In genomic region chr21:46347203-46347550, GRCh38 we compare ENCODE assay signal across 23 cellular contexts. TPM values are rescaled to one million over a fixed set of nuclear protein-coding genes. Genes with fewer than 3 reads are reported as not detected.
DNase-seq lines count a peak whose midpoint lies in the region; ATAC-seq and TF ChIP-seq lines count a peak whose summit lies in the region.
"Had no signal": no experiment of that assay in that cellular context is flagged by ENCODE, and none has a peak within 500 bp of the region (broad histone marks: within the 10 kb centered on the region; RNA-seq: fewer than 3 reads in every experiment).

No MANE protein-coding gene starts in this region.

- TF ChIP-seq CTCF in SK-N-SH (IDR thresholded peaks at IDR 0.05) (no peak), endothelial cell (IDR thresholded peaks at IDR 0.05; ENCODE audit: unreplicated experiment) (no peak)

- H3K4me3 Mint-ChIP-seq in endothelial cell (ENCODE audit: unreplicated experiment) = peak overlapping the region; percentile 51
- H3K4me3 Mint-ChIP-seq: B cell; CD8-positive, alpha-beta T cell had no signal

- no peak overlapping the region for H2AFZ ChIP-seq in SK-N-SH (ENCODE audit: low read depth)
- H2AFZ ChIP-seq: PC-9 had no signal

- ATAC-seq in SK-N-SH treated with all-trans-retinoic acid at 6 μM for 48 hours (no peak), HG03135 (IDR thresholded peaks at IDR 0.05; ENCODE audit: unreplicated experiment) (no peak), GM21381 (IDR thresholded peaks at IDR 0.05; ENCODE audit: unreplicated experiment) (no peak)
- ATAC-seq: CD8-positive, alpha-beta T cell; GM12878 had no signal

- H3K9ac ChIP-seq in SK-N-SH = no peak overlapping the region
- peak overlapping the region; percentile 20 to 69 (median 25) for H3K9ac ChIP-seq in skeletal muscle tissue (ENCODE audit: low read depth in 1 of 3, low read length in 3 of 3)
- H3K9ac ChIP-seq: KMS-11 had no signal

- H3K27ac Mint-ChIP-seq in endothelial cell (ENCODE audit: unreplicated experiment) = no peak overlapping the region
- H3K27ac Mint-ChIP-seq: CD8-positive, alpha-beta T cell had no signal

- H3F3A ChIP-seq in SK-N-SH (replicated peaks; ENCODE audit: insufficient read depth) = no peaks in the 10 kb centered on the region

- H3K27me3 Mint-ChIP-seq in endothelial cell (ENCODE audit: unreplicated experiment) = peaks cover 4% of the 10 kb centered on the region
- H3K27me3 Mint-ChIP-seq: B cell, IgD-negative memory B cell had no signal

- peaks cover 40% of the 10 kb centered on the region for H3K36me3 Mint-ChIP-seq in endothelial cell (ENCODE audit: low read depth, unreplicated experiment)

- DNase-seq in SK-N-SH (peak; percentile 73), SJSA1 (ENCODE audit: low read depth in 1 of 2, low spot score in 2 of 2) (peak; percentile 66 to 72), endothelial cell (ENCODE audit: low spot score) (no peak)
- DNase-seq: Caco-2; CD8-positive, alpha-beta T cell; NCI-H1048; NCI-H1417; NCI-H1694; NCI-H2029 treated with DMSO at 0.1 percent for 48 hours; NCI-H2227 treated with DMSO at 0.1 percent for 48 hours; NCI-H526 treated with DMSO at 0.1 percent for 48 hours; PC-9 had no signal

- H3K4me1 Mint-ChIP-seq in endothelial cell (ENCODE audit: unreplicated experiment) = no peaks in the 10 kb centered on the region
- H3K4me1 Mint-ChIP-seq: B cell had no signal

- POLR2A ChIA-PET in SK-N-SH (lab: Yijun Ruan, JAX) = interaction anchor here (0.6 kb wide), 1 partner anchor 374 kb away, joined by 3 read pairs; no protein-coding TSS in a partner anchor

- H3K27me3 ChIP-seq in SK-N-SH (ENCODE audit: insufficient read depth) = no peaks in the 10 kb centered on the region
- H3K27me3 ChIP-seq in SJSA1 (replicated peaks) = no peaks in the 10 kb centered on the region
- H3K27me3 ChIP-seq in skeletal muscle tissue (ENCODE audit: control insufficient read depth in 3 of 3, insufficient read depth in 3 of 3, low read length in 3 of 3) = no peaks in the 10 kb centered on the region

- no peaks in the 10 kb centered on the region for H3K9me3 Mint-ChIP-seq in endothelial cell (ENCODE audit: unreplicated experiment)
- H3K9me3 Mint-ChIP-seq: CD8-positive, alpha-beta T cell; IgD-negative memory B cell had no signal

- TF ChIP-seq EP300 in SK-N-SH (IDR thresholded peaks at IDR 0.05; ENCODE audit: borderline replicate concordance in 1 of 2, low read depth in 1 of 2, low read length in 1 of 2) = no peak

- WGBS in SK-N-SH (ENCODE audit: low lambda C conversion rate) = 61% methylated on average over 7 of the region's 10 CpGs

- H4K20me1 ChIP-seq in SK-N-SH (ENCODE audit: insufficient read depth) = no peaks in the 10 kb centered on the region

- H3K36me3 ChIP-seq in SK-N-SH (replicated peaks in 1 of 2; ENCODE audit: control insufficient read depth in 1 of 2, insufficient read depth in 2 of 2, low read length in 1 of 2) = peaks cover 26 to 46% of the 10 kb centered on the region in 2 experiments
- H3K36me3 ChIP-seq in SJSA1 = peaks cover 86% of the 10 kb centered on the region
- peaks cover 49 to 54% (median 53%) of the 10 kb centered on the region in 3 donors for H3K36me3 ChIP-seq in skeletal muscle tissue (ENCODE audit: control insufficient read depth in 3 of 3, insufficient read depth in 3 of 3, low read length in 3 of 3)

- H3K4me3 ChIP-seq in SK-N-SH (ENCODE audit: low read depth in 2 of 2, low read length in 1 of 2) (no peak overlapping the region), SJSA1 (no peak overlapping the region), skeletal muscle tissue (ENCODE audit: low read length in 3 of 3) (no peak overlapping the region)
- H3K4me3 ChIP-seq: GM12878, PC-9 had no signal

- no peaks in the 10 kb centered on the region for H3K9me2 ChIP-seq in SK-N-SH

- TF ChIP-seq RAD21 in SK-N-SH (IDR thresholded peaks at IDR 0.05; ENCODE audit: low read length) = no peak

- peaks cover 41% of the 10 kb centered on the region for H3K79me2 ChIP-seq in SK-N-SH (ENCODE audit: insufficient read depth)

- CTCF ChIA-PET in SK-N-SH (lab: Yijun Ruan, JAX) = no interaction called here

- H3K9me3 ChIP-seq in SK-N-SH = no peaks in the 10 kb centered on the region
- no peaks in the 10 kb centered on the region for H3K9me3 ChIP-seq in SJSA1 (replicated peaks)
- no peaks in the 10 kb centered on the region for H3K9me3 ChIP-seq in skeletal muscle tissue (ENCODE audit: control insufficient read depth in 3 of 3, low read length in 3 of 3)
- H3K9me3 ChIP-seq: Caco-2 had no signal

- peaks cover 0 to 15% of the 10 kb centered on the region in 2 experiments; a peak in 1 of 4 replicates for H3K4me1 ChIP-seq in SK-N-SH (ENCODE audit: control insufficient read depth in 1 of 2, insufficient read depth in 2 of 2, low read depth in 1 of 2, low read length in 1 of 2)
- H3K4me1 ChIP-seq in SJSA1 (replicated peaks) = peaks cover 40% of the 10 kb centered on the region
- peaks cover 10 to 35% (median 25%) of the 10 kb centered on the region in 3 donors for H3K4me1 ChIP-seq in skeletal muscle tissue (ENCODE audit: control insufficient read depth in 3 of 3, insufficient read depth in 3 of 3, low read length in 3 of 3)
- H3K4me1 ChIP-seq: Caco-2 had no signal

- H3K4me2 ChIP-seq in SK-N-SH = no peak overlapping the region
- H3K4me2 ChIP-seq: KMS-11, PC-9 had no signal

- H3K27ac ChIP-seq in SK-N-SH (ENCODE audit: low read depth in 2 of 2, low read length in 1 of 2) (peak overlapping the region in 1 of 2 experiments; percentile 74; a peak in 2 of 4 replicates), SJSA1 (peak overlapping the region; percentile 36), skeletal muscle tissue (ENCODE audit: low read depth, low read length) (peak overlapping the region; percentile 84)
- H3K27ac ChIP-seq: 22Rv1, C4-2B, HL-60, KMS-11, PC-9 had no signal

TF ChIP-seq in SK-N-SH, 30 proteins besides CTCF, POLR2A, EP300 and RAD21 (continues in another document):
- TF ChIP-seq FOSL2 (IDR thresholded peaks at IDR 0.05; ENCODE audit: borderline replicate concordance, low read depth) (no peak), YY1 (IDR thresholded peaks at IDR 0.05; ENCODE audit: low read depth) (no peak), TCF12 (IDR thresholded peaks at IDR 0.05) (no peak), RFX5 (IDR thresholded peaks at IDR 0.05; ENCODE audit: low read length) (no peak), USF1 (IDR thresholded peaks at IDR 0.05; ENCODE audit: borderline replicate concordance, low read depth) (no peak), FOXJ3 (CRISPR knock-in tag; IDR thresholded peaks at IDR 0.05) (no peak)
- TF ChIP-seq, protein P1, sequence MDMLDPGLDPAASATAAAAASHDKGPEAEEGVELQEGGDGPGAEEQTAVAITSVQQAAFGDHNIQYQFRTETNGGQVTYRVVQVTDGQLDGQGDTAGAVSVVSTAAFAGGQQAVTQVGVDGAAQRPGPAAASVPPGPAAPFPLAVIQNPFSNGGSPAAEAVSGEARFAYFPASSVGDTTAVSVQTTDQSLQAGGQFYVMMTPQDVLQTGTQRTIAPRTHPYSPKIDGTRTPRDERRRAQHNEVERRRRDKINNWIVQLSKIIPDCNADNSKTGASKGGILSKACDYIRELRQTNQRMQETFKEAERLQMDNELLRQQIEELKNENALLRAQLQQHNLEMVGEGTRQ (IDR thresholded peaks at IDR 0.05; ENCODE audit: borderline replicate concordance, low read depth, low read length) = no peak

TF ChIP-seq in SK-N-SH treated with all-trans-retinoic acid at 6 μM for 48 hours, 23 proteins besides CTCF, POLR2A, EP300 and RAD21:
- TF ChIP-seq ZC3H10 (CRISPR knock-in tag; IDR thresholded peaks at IDR 0.05) = no peak
- no peak for TF ChIP-seq ZNF565 (CRISPR knock-in tag; conservative IDR thresholded peaks at IDR 0.05; ENCODE audit: low read depth)
- no peak for TF ChIP-seq GLIS3 (CRISPR knock-in tag; IDR thresholded peaks at IDR 0.05)
- no peak for TF ChIP-seq TCF4 (CRISPR knock-in tag; IDR thresholded peaks at IDR 0.05; ENCODE audit: borderline replicate concordance)
- TF ChIP-seq, protein P2, sequence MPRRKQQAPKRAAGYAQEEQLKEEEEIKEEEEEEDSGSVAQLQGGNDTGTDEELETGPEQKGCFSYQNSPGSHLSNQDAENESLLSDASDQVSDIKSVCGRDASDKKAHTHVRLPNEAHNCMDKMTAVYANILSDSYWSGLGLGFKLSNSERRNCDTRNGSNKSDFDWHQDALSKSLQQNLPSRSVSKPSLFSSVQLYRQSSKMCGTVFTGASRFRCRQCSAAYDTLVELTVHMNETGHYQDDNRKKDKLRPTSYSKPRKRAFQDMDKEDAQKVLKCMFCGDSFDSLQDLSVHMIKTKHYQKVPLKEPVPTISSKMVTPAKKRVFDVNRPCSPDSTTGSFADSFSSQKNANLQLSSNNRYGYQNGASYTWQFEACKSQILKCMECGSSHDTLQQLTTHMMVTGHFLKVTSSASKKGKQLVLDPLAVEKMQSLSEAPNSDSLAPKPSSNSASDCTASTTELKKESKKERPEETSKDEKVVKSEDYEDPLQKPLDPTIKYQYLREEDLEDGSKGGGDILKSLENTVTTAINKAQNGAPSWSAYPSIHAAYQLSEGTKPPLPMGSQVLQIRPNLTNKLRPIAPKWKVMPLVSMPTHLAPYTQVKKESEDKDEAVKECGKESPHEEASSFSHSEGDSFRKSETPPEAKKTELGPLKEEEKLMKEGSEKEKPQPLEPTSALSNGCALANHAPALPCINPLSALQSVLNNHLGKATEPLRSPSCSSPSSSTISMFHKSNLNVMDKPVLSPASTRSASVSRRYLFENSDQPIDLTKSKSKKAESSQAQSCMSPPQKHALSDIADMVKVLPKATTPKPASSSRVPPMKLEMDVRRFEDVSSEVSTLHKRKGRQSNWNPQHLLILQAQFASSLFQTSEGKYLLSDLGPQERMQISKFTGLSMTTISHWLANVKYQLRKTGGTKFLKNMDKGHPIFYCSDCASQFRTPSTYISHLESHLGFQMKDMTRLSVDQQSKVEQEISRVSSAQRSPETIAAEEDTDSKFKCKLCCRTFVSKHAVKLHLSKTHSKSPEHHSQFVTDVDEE (CRISPR knock-in tag; IDR thresholded peaks at IDR 0.05) = no peak
- TF ChIP-seq CSDC2 (CRISPR knock-in tag; IDR thresholded peaks at IDR 0.05) = no peak
- no peak for TF ChIP-seq BACH2 (CRISPR knock-in tag; IDR thresholded peaks at IDR 0.05; ENCODE audit: borderline replicate concordance)

RNA-seq across cellular contexts. Expression of gene PCNT, which starts 23.2 kb away (rescaled TPM):
- 15.2 and 15.7 TPM in 2 replicates for polyA plus RNA-seq in SK-N-SH (2012; rRNA removed)
- polyA plus RNA-seq in SK-N-SH (2012; cell fraction: cytosol; rRNA removed) = 7.6 and 10.0 TPM in 2 replicates
- polyA plus RNA-seq in SK-N-SH (2012; cell fraction: nucleus; rRNA removed) = 41.4 and 67.8 TPM in 2 replicates
- 48.0 and 57.3 TPM in 2 replicates for total RNA-seq in SJSA1 (2014; rRNA removed; shearing (Covaris generic))
- total RNA-seq in endothelial cell (ENCODE audit: unreplicated experiment) = 36.0 TPM
- 42.8 TPM for total RNA-seq in skeletal muscle tissue

RNA-seq across cellular contexts. Expression of gene C21orf58, which starts 23.5 kb away (rescaled TPM):
- 6.6 and 9.7 TPM in 2 replicates for polyA plus RNA-seq in SK-N-SH (2012; rRNA removed)
- polyA plus RNA-seq in SK-N-SH (2012; cell fraction: cytosol; rRNA removed) = 3.6 and 4.7 TPM in 2 replicates
- 46.9 and 57.3 TPM in 2 replicates for polyA plus RNA-seq in SK-N-SH (2012; cell fraction: nucleus; rRNA removed)
- total RNA-seq in SJSA1 (2014; rRNA removed; shearing (Covaris generic)) = 20.3 and 20.9 TPM in 2 replicates
- total RNA-seq in endothelial cell (ENCODE audit: unreplicated experiment) = 5.9 TPM
- 3.1 TPM for total RNA-seq in skeletal muscle tissue
